In the genomic region with DNA sequence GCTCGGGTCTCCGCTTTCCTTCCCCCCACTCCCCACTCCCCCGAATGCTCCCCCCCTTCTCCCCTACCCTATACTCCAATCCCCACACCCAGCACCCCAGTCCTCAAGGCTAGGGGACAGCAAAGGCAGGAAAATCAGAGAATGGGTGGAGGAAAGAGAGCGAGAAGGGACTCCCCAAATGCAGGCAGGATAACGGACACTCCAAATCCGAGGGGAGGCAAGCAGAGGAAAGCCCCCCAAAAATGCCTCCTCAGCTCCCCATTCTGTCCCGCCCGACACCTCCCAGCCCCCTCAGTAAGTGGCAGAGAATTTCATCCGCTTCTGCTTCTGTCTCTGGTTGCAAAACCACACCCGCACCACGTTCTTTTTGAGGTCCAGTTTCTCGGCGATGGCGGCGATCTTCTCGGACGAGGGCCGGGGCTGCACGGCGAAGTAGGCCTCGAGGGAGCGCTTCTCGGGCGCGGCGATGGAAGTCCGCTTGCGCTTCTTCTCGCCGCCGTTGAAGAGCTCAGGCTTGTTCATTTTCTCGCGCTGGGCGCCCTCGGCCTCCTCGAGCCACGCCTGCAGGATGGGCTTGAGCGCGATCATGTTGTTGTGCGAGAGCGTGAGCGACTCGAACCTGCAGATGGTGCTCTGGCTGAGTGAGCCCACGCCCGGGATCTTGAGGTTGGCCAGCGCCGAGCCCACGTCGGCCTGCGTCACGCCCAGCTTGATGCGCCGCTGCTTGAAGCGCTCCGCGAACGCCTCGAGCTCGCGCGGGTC, we compare ENCODE assay signal across 9 cellular contexts. TPM values are rescaled to one million over a fixed set of nuclear protein-coding genes. Genes with fewer than 3 reads are reported as not detected.
DNase-seq lines count a peak whose midpoint lies in the region; ATAC-seq and TF ChIP-seq lines count a peak whose summit lies in the region.
"Had no signal": no experiment of that assay in that cellular context is flagged by ENCODE, and none has a peak within 500 bp of the region (broad histone marks: within the 10 kb centered on the region; RNA-seq: fewer than 3 reads in every experiment).

No MANE protein-coding gene starts in this region.

- no peak overlapping the region for H3K4me2 ChIP-seq in OCI-LY7 (ENCODE audit: low read length)

- no peaks in the 10 kb centered on the region; the same call in 1 of the 2 replicates for H4K20me1 ChIP-seq in OCI-LY7 (ENCODE audit: insufficient read depth, low read length)

- H3K27ac Mint-ChIP-seq in activated CD4-positive, alpha-beta T cell treated with anti-CD3 and anti-CD28 coated beads for 36 hours: no peak overlapping the region
- H3K27ac Mint-ChIP-seq in T-helper 2 cell treated with Interferon-gamma antibody and Interleukin-4, amounts not matched to agents 5 μg/mL and 100 μg/mL, for 36 hours: peak overlapping the region; percentile 66
- peak overlapping the region; percentile 85 for H3K27ac Mint-ChIP-seq in glutamatergic neuron (ENCODE audit: unreplicated experiment)

- peaks cover 34% of the 10 kb centered on the region for H3K4me1 ChIP-seq in OCI-LY7 (ENCODE audit: insufficient read depth, low read length, poor library complexity, severe bottlenecking)

- CTCF ChIA-PET in activated CD4-positive, alpha-beta T cell treated with anti-CD3 and anti-CD28 coated beads for 36 hours (lab: Charles Lee): no interaction called here
- CTCF ChIA-PET in OCI-LY7 (lab: Charles Lee; ENCODE audit: unreplicated experiment): no interaction called here

- H3K9me2 ChIP-seq in OCI-LY7 (ENCODE audit: insufficient read depth, low read length): no peaks in the 10 kb centered on the region

- H3K4me3 ChIP-seq in OCI-LY7 (ENCODE audit: low read depth, low read length, poor library complexity, severe bottlenecking): no peak overlapping the region

- H3K9me3 ChIP-seq in OCI-LY7 (ENCODE audit: low read length): no peaks in the 10 kb centered on the region

- H3K4me3 Mint-ChIP-seq in activated CD4-positive, alpha-beta T cell treated with anti-CD3 and anti-CD28 coated beads for 36 hours: peak overlapping the region; percentile 43
- H3K4me3 Mint-ChIP-seq in T-helper 2 cell treated with Interferon-gamma antibody and Interleukin-4, amounts not matched to agents 5 μg/mL and 100 μg/mL, for 36 hours: peak overlapping the region; percentile 49
- peak overlapping the region; percentile 97 for H3K4me3 Mint-ChIP-seq in glutamatergic neuron (ENCODE audit: unreplicated experiment)

- no peak for TF ChIP-seq CTCF in glutamatergic neuron (IDR thresholded peaks at IDR 0.05; ENCODE audit: partially characterized antibody, unreplicated experiment)
- no peak for TF ChIP-seq CTCF in OCI-LY7 (conservative IDR thresholded peaks at IDR 0.05; ENCODE audit: low read length)

- peaks cover 27% of the 10 kb centered on the region for H3K4me1 Mint-ChIP-seq in activated CD4-positive, alpha-beta T cell treated with anti-CD3 and anti-CD28 coated beads for 36 hours
- H3K4me1 Mint-ChIP-seq in T-helper 2 cell treated with Interferon-gamma antibody and Interleukin-4, amounts not matched to agents 5 μg/mL and 100 μg/mL, for 36 hours (ENCODE audit: low read depth): peaks cover 26% of the 10 kb centered on the region
- peaks cover 39% of the 10 kb centered on the region for H3K4me1 Mint-ChIP-seq in glutamatergic neuron (ENCODE audit: low read depth, unreplicated experiment)

- H3K9me3 Mint-ChIP-seq in activated CD4-positive, alpha-beta T cell treated with anti-CD3 and anti-CD28 coated beads for 36 hours (ENCODE audit: low read depth): peaks cover 2% of the 10 kb centered on the region
- H3K9me3 Mint-ChIP-seq in T-helper 2 cell treated with Interferon-gamma antibody and Interleukin-4, amounts not matched to agents 5 μg/mL and 100 μg/mL, for 36 hours: no peaks in the 10 kb centered on the region
- peaks cover 52% of the 10 kb centered on the region for H3K9me3 Mint-ChIP-seq in glutamatergic neuron (ENCODE audit: unreplicated experiment)

- H3K27me3 Mint-ChIP-seq in activated CD4-positive, alpha-beta T cell treated with anti-CD3 and anti-CD28 coated beads for 36 hours: peaks cover 78% of the 10 kb centered on the region
- H3K27me3 Mint-ChIP-seq in T-helper 2 cell treated with Interferon-gamma antibody and Interleukin-4, amounts not matched to agents 5 μg/mL and 100 μg/mL, for 36 hours (ENCODE audit: low read depth): peaks cover 87% of the 10 kb centered on the region
- H3K27me3 Mint-ChIP-seq in glutamatergic neuron (ENCODE audit: unreplicated experiment): peaks cover 49% of the 10 kb centered on the region

- intact Hi-C loops in activated CD4-positive, alpha-beta T cell treated with anti-CD3 and anti-CD28 coated beads for 36 hours (cut with DNase I, micrococcal nuclease): loop anchor here in 1 of 2 experiments (5.0 kb wide), 1 partner anchor 464 kb away; no protein-coding TSS in a partner anchor
- intact Hi-C loops in sciatic nerve (cut with DNase I): no loop called here
- intact Hi-C loops in OCI-LY7 (cut with micrococcal nuclease; ENCODE audit: unreplicated experiment): loop anchor here (5.0 kb wide), 1 partner anchor 56 kb away; the partner anchor contains the start of gene OBI1

- no peak overlapping the region for H2AFZ ChIP-seq in OCI-LY7 (ENCODE audit: low read length)

- no TSS peak for BruUV-seq in OCI-LY7 (replicated peaks; lab: Mats Ljungman, UMichigan)

- peak; percentile 8 for ATAC-seq in activated CD4-positive, alpha-beta T cell treated with anti-CD3 and anti-CD28 coated beads for 36 hours
- ATAC-seq in sciatic nerve: peak; percentile 45

- no peaks in the 10 kb centered on the region for H3K79me2 ChIP-seq in OCI-LY7 (ENCODE audit: insufficient read depth, low read depth, low read length)

- peak; percentile 51 for DNase-seq in activated CD4-positive, alpha-beta T cell treated with anti-CD3 and anti-CD28 coated beads for 36 hours
- no peak for DNase-seq in activated CD4-positive, alpha-beta T cell treated with anti-CD3 and anti-CD28 coated beads for 4 hours
- DNase-seq in T-helper 2 cell treated with Interferon-gamma antibody and Interleukin-4, amounts not matched to agents 5 μg/mL and 100 μg/mL, for 36 hours (ENCODE audit: low spot score): no peak
- DNase-seq in glutamatergic neuron (peak; percentile 62), sciatic nerve (ENCODE audit: low spot score) (no peak), OCI-LY7 (ENCODE audit: low spot score) (no peak), NCI-H2081 (lab: John Stamatoyannopoulos, UW) (no peak), SIG-M5 (lab: John Stamatoyannopoulos, UW) (no peak)
- DNase-seq: NCI-H510A treated with DMSO at 0.1 percent for 48 hours had no signal

- POLR2A ChIA-PET in activated CD4-positive, alpha-beta T cell treated with anti-CD3 and anti-CD28 coated beads for 36 hours (lab: Charles Lee): no interaction called here
- POLR2A ChIA-PET in OCI-LY7 (lab: Charles Lee): no interaction called here

- no peaks in the 10 kb centered on the region for H3K36me3 ChIP-seq in OCI-LY7 (ENCODE audit: insufficient read depth, low read length)

- no peak overlapping the region for H3K27ac ChIP-seq in OCI-LY7 (ENCODE audit: low read depth, low read length, poor library complexity, severe bottlenecking)

- H3K36me3 Mint-ChIP-seq in activated CD4-positive, alpha-beta T cell treated with anti-CD3 and anti-CD28 coated beads for 36 hours (ENCODE audit: low read depth): no peaks in the 10 kb centered on the region
- peaks cover 6% of the 10 kb centered on the region for H3K36me3 Mint-ChIP-seq in T-helper 2 cell treated with Interferon-gamma antibody and Interleukin-4, amounts not matched to agents 5 μg/mL and 100 μg/mL, for 36 hours (ENCODE audit: low read depth)
- peaks cover 18% of the 10 kb centered on the region for H3K36me3 Mint-ChIP-seq in glutamatergic neuron (ENCODE audit: unreplicated experiment)

RNA-seq across cellular contexts. Expression of gene POU4F1, which starts 2.0 kb away (rescaled TPM):
- under 1 TPM; 0.21 to 0.26 TPM for total RNA-seq in activated CD4-positive, alpha-beta T cell treated with anti-CD3 and anti-CD28 coated beads for 36 hours
- total RNA-seq in glutamatergic neuron (ENCODE audit: unreplicated experiment) (125 TPM), sciatic nerve (not detected), OCI-LY7 (2022) (4.5 and 4.6 TPM in 2 replicates)
- 6.9 and 7.3 TPM in 2 replicates for total RNA-seq in OCI-LY7 (2014; rRNA removed; shearing (Covaris generic))

RNA-seq across cellular contexts. Expression of gene OBI1, which starts 57.6 kb away (rescaled TPM):
- 10 to 100 TPM; 20.5 to 20.6 TPM for total RNA-seq in activated CD4-positive, alpha-beta T cell treated with anti-CD3 and anti-CD28 coated beads for 36 hours
- 16.7 TPM for total RNA-seq in glutamatergic neuron (ENCODE audit: unreplicated experiment)
- total RNA-seq in sciatic nerve: 11.6 TPM
- total RNA-seq in OCI-LY7 (2014; rRNA removed; shearing (Covaris generic)): 17.9 and 18.0 TPM in 2 replicates
- 17.0 and 18.3 TPM in 2 replicates for total RNA-seq in OCI-LY7 (2022)

Comparison
In these comparisons a context has a peak if more than half of its experiments do, and no peak if none do; other contexts are left out.
1. DNase-seq: peak in activated CD4-positive, alpha-beta T cell treated with anti-CD3 and anti-CD28 coated beads for 36 hours (single experiment) and glutamatergic neuron (single experiment); none in activated CD4-positive, alpha-beta T cell treated with anti-CD3 and anti-CD28 coated beads for 4 hours (0 of 2), T-helper 2 cell treated with Interferon-gamma antibody and Interleukin-4, amounts not matched to agents 5 μg/mL and 100 μg/mL, for 36 hours (single experiment), sciatic nerve (single experiment), OCI-LY7 (single experiment), NCI-H2081 (0 of 2) and SIG-M5 (single experiment).
2. H3K4me3 Mint-ChIP-seq: peak in every context shown above with its lines; median percentile 97 in glutamatergic neuron; 49 in T-helper 2 cell treated with Interferon-gamma antibody and Interleukin-4, amounts not matched to agents 5 μg/mL and 100 μg/mL, for 36 hours; 43 in activated CD4-positive, alpha-beta T cell treated with anti-CD3 and anti-CD28 coated beads for 36 hours.
3. RNA of gene POU4F1, which starts 2.0 kb away (total RNA-seq): 125 TPM in glutamatergic neuron (single experiment); 4.5 to 7.3 TPM in OCI-LY7, 0.21 to 0.26 TPM in activated CD4-positive, alpha-beta T cell treated with anti-CD3 and anti-CD28 coated beads for 36 hours and not detected in sciatic nerve (single experiment); every median in the first group is over 10 times any median in the second.